ENCODE assay signal across 23 cellular contexts in the genomic region with DNA sequence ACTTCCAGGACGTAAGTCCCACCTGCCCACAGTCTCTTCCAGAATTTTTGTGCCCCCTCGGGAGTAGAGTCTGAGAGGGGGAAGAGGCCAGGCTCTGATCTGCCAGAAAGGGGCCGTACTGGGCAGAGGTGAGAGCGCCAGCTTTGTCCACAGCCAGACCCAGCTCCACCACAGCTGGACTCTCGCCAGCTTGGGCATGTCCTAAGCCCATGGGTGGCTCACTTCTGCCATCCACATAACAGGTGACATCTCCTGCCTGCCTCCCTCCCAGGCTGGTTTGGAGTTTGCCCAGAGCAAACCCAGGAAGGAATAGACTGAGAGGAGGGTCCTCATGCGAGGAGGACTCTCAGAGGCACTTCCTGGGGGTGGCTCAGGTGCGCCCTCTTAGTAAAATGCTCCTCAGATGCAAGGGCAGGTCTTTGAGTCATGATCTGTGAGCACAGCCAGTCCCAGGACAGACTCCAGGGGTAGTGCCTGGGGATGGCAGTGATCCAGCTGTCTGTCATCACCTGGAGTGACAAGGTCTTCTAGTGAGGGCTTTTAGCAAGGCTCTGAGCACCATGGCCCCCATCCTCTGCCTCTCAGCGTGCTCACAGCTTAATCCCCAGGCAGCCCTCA.
DNase-seq lines count a peak whose midpoint lies in the region; FAIRE-seq and TF ChIP-seq lines count a peak whose summit lies in the region.
"Had no signal": no experiment of that assay in that cellular context is flagged by ENCODE, and none has a peak within 500 bp of the region (broad histone marks: within the 10 kb centered on the region; RNA-seq: fewer than 3 reads in every experiment).

No MANE protein-coding gene starts in this region.

- peaks cover 37% of the 10 kb centered on the region for H3K4me1 ChIP-seq in keratinocyte (ENCODE audit: control insufficient read depth, extremely low read depth, insufficient read depth, low read length)
- peaks cover 28% of the 10 kb centered on the region for H3K4me1 ChIP-seq in vagina

- H3K27ac ChIP-seq in keratinocyte (ENCODE audit: control insufficient read depth, insufficient read depth, low read length) (no peak overlapping the region), vagina (peak overlapping the region; percentile 44)
- H3K27ac ChIP-seq: 22Rv1, thoracic aorta, VCaP had no signal

- peak; percentile 28 for DNase-seq in DMS79 treated with DMSO at 0.1 percent for 48 hours (lab: John Stamatoyannopoulos, UW)
- DNase-seq in DMS79 (lab: John Stamatoyannopoulos, UW) = no peak
- peak; percentile 82 for DNase-seq in epithelial cell of esophagus (ENCODE audit: low read depth)
- DNase-seq in keratinocyte (ENCODE audit: low read depth, low spot score) = peak; percentile 41
- no peak for DNase-seq in vagina (ENCODE audit: extremely low spot score in 2 of 2)
- no peak for DNase-seq in mucosa of gallbladder (ENCODE audit: low spot score)
- DNase-seq in stimulated activated CD4-positive, alpha-beta T cell treated with anti-CD3 and anti-CD28 coated beads, Interleukin-1b, Interleukin-23, amount 100 ng/mL, for 48 hours = no peak
- no peak for DNase-seq in GM13977 (ENCODE audit: low spot score)
- DNase-seq: activated CD4-positive, alpha-beta T cell treated with anti-CD3 and anti-CD28 coated beads, Interleukin-2, amount 10 ng/mL, durations not matched to agents 7 days and 5 days; activated naive CD8-positive, alpha-beta T cell treated with anti-CD3 and anti-CD28 coated beads for 36 hours; CD8-positive, alpha-beta T cell; DMS153; GF-D8; head of caudate nucleus; NCI-H1105 treated with DMSO at 0.1 percent for 48 hours; NCI-H2081; NCI-H446 treated with DMSO at 0.1 percent for 48 hours had no signal

- H3K4me3 ChIP-seq in epithelial cell of esophagus (ENCODE audit: low read length) = no peak overlapping the region
- H3K4me3 ChIP-seq in keratinocyte (ENCODE audit: control insufficient read depth in 2 of 3, extremely low read depth in 1 of 3, insufficient read depth in 2 of 3, low read depth in 1 of 3, low read length in 3 of 3) = no peak overlapping the region
- no peak overlapping the region for H3K4me3 ChIP-seq in vagina
- H3K4me3 ChIP-seq: skin epidermis, thoracic aorta had no signal

- dilution Hi-C loops in keratinocyte (cut with MboI; ENCODE audit: extremely low pct_ligation_motif_present, low sequenced_read_pairs) = no loop called here

- H3K36me3 ChIP-seq in keratinocyte (ENCODE audit: control insufficient read depth in 2 of 2, extremely low read depth in 1 of 2, insufficient read depth in 2 of 2, low read length in 2 of 2) = no peaks in the 10 kb centered on the region
- H3K36me3 ChIP-seq in vagina = no peaks in the 10 kb centered on the region
- H3K36me3 ChIP-seq: thoracic aorta had no signal

- H3K9ac ChIP-seq in keratinocyte (ENCODE audit: control insufficient read depth, extremely low read depth, insufficient read depth, low read length) = no peak overlapping the region

- H3K27me3 ChIP-seq in keratinocyte (ENCODE audit: control insufficient read depth, extremely low read depth, insufficient read depth, low read length) (no peaks in the 10 kb centered on the region), vagina (no peaks in the 10 kb centered on the region)

- TF ChIP-seq CTCF in epithelial cell of esophagus (IDR thresholded peaks at IDR 0.05; ENCODE audit: insufficient read depth, low read depth, low read length, missing control alignments) (peak; percentile 9), keratinocyte (optimal IDR thresholded peaks at IDR 0.05 in 1 of 3, IDR thresholded peaks at IDR 0.05 in 1 of 3, conservative IDR thresholded peaks at IDR 0.05 in 1 of 3; ENCODE audit: extremely low read depth in 1 of 3, insufficient read depth in 2 of 3, low read length in 3 of 3) (peak; percentile 15 to 40 (median 19)), vagina (IDR thresholded peaks at IDR 0.05) (no peak), GM13977 (IDR thresholded peaks at IDR 0.05; ENCODE audit: extremely low read depth, insufficient read depth, missing control alignments) (no peak)

- peak; percentile 68 for FAIRE-seq in keratinocyte (lab: Jason Lieb, UNC)
- FAIRE-seq: colon, RCC 7860 had no signal

- H2AFZ ChIP-seq in keratinocyte (ENCODE audit: control insufficient read depth, low read length) = no peak overlapping the region

- H3K9me1 ChIP-seq in keratinocyte (ENCODE audit: control insufficient read depth, extremely low read depth, insufficient read depth, low read length) = no peaks in the 10 kb centered on the region

- no peak for TF ChIP-seq POLR2A in vagina (IDR thresholded peaks at IDR 0.05)

- intact Hi-C loops in vagina (cut with DNase I) = no loop called here

- H3K4me2 ChIP-seq in keratinocyte (ENCODE audit: control insufficient read depth, extremely low read depth, insufficient read depth, low read depth, low read length) = peak overlapping the region; percentile 19

- H4K20me1 ChIP-seq in keratinocyte (ENCODE audit: control insufficient read depth, extremely low read depth, insufficient read depth, low read length) = no peaks in the 10 kb centered on the region

- H3K79me2 ChIP-seq in keratinocyte (ENCODE audit: control insufficient read depth, insufficient read depth, low read length) = no peaks in the 10 kb centered on the region

- H3K9me3 ChIP-seq in keratinocyte (ENCODE audit: control insufficient read depth, low read depth, low read length) = no peaks in the 10 kb centered on the region
- no peaks in the 10 kb centered on the region for H3K9me3 ChIP-seq in vagina
- H3K9me3 ChIP-seq: thoracic aorta had no signal

- in situ Hi-C loops in GM13977 (cut with MboI; ENCODE audit: low pct_unique_long_range_greater_than_20kb, low sequenced_read_pairs, unreplicated experiment) = no loop called here

Comparison
In these comparisons a context has a peak if more than half of its experiments do, and no peak if none do; other contexts are left out.
1. DNase-seq: peak in DMS79 treated with DMSO at 0.1 percent for 48 hours (single experiment), epithelial cell of esophagus (single experiment) and keratinocyte (single experiment); none in DMS79 (single experiment), vagina (0 of 2), mucosa of gallbladder (single experiment), stimulated activated CD4-positive, alpha-beta T cell treated with anti-CD3 and anti-CD28 coated beads, Interleukin-1b, Interleukin-23, amount 100 ng/mL, for 48 hours (single experiment) and GM13977 (single experiment).
2. CTCF ChIP-seq: peak in epithelial cell of esophagus (single experiment) and keratinocyte (3 of 3); none in vagina (0 of 3) and GM13977 (single experiment).